1 cellular context compared by ENCODE assay signal in genomic region chr20:41027872-41028358, GRCh38.
TF ChIP-seq lines count a peak whose summit lies in the region.

No MANE protein-coding gene starts in this region.

TF ChIP-seq in HepG2, 621 proteins besides CTCF, POLR2A, EP300 and RAD21 (continued from another document):
- no peak for TF ChIP-seq ZBTB44 (CRISPR knock-in tag; IDR thresholded peaks at IDR 0.05)
- no peak for TF ChIP-seq ELF3 (CRISPR knock-in tag; IDR thresholded peaks at IDR 0.05)
- TF ChIP-seq ZNF543 (CRISPR knock-in tag; IDR thresholded peaks at IDR 0.05), result no peak
- TF ChIP-seq NFIC (IDR thresholded peaks at IDR 0.05; ENCODE audit: low read length), result peak; percentile 7; the same call in 1 of the 2 replicates
- 0 out of 2 replicates have a peak, but pooled peaks have one; percentile 9 for TF ChIP-seq TP53 (CRISPR knock-in tag; conservative IDR thresholded peaks at IDR 0.05)
- TF ChIP-seq SP4 (CRISPR knock-in tag; IDR thresholded peaks at IDR 0.05), result no peak
- no peak for TF ChIP-seq HOXA7 (CRISPR knock-in tag; IDR thresholded peaks at IDR 0.05)
- TF ChIP-seq LCORL (IDR thresholded peaks at IDR 0.05), result no peak
- no peak for TF ChIP-seq LCORL (CRISPR knock-in tag; IDR thresholded peaks at IDR 0.05)
- TF ChIP-seq HMGXB4 (CRISPR knock-in tag; IDR thresholded peaks at IDR 0.05; ENCODE audit: borderline replicate concordance in 1 of 2, low read depth in 1 of 2), result peak in 1 of 2 experiments; percentile 12; a peak in 1 of 4 replicates
- peak; percentile 13; the same call in 1 of the 2 replicates for TF ChIP-seq MIER2 (CRISPR knock-in tag; IDR thresholded peaks at IDR 0.05)
- 0 out of 2 replicates have a peak, but pooled peaks have one; percentile 5 for TF ChIP-seq HOXD1 (CRISPR knock-in tag; IDR thresholded peaks at IDR 0.05)
- no peak for TF ChIP-seq ZNF160 (CRISPR knock-in tag; IDR thresholded peaks at IDR 0.05)
- 0 out of 2 replicates have a peak, but pooled peaks have one; percentile 13 for TF ChIP-seq ZBTB7A (CRISPR knock-in tag; IDR thresholded peaks at IDR 0.05)
- 0 out of 2 replicates have a peak, but pooled peaks have one; percentile 60 for TF ChIP-seq ZNF75D (CRISPR knock-in tag; IDR thresholded peaks at IDR 0.05; ENCODE audit: borderline replicate concordance)
- TF ChIP-seq NRL (CRISPR knock-in tag; IDR thresholded peaks at IDR 0.05; ENCODE audit: borderline replicate concordance), result no peak
- TF ChIP-seq ZFP37 (CRISPR knock-in tag; IDR thresholded peaks at IDR 0.05; ENCODE audit: borderline replicate concordance), result no peak
- TF ChIP-seq ZMAT5 (CRISPR knock-in tag; IDR thresholded peaks at IDR 0.05; ENCODE audit: borderline replicate concordance, low read depth), result no peak
- no peak for TF ChIP-seq STAT6 (CRISPR knock-in tag; IDR thresholded peaks at IDR 0.05; ENCODE audit: borderline replicate concordance)
- TF ChIP-seq ATF4 (CRISPR knock-in tag; IDR thresholded peaks at IDR 0.05), result 0 out of 4 replicates have a peak, but pooled peaks of 1 of the 2 experiments have one; percentile 33
- TF ChIP-seq NKX3-1 (CRISPR knock-in tag; IDR thresholded peaks at IDR 0.05), result peak; percentile 40; the same call in 1 of the 2 replicates
- no peak for TF ChIP-seq HNF4G (IDR thresholded peaks at IDR 0.05; ENCODE audit: borderline replicate concordance, low read depth, low read length)
- 0 out of 2 replicates have a peak, but pooled peaks have one; percentile 47 for TF ChIP-seq HNF4G (CRISPR knock-in tag; IDR thresholded peaks at IDR 0.05; ENCODE audit: borderline replicate concordance, low read depth)
- TF ChIP-seq RNF2 (conservative IDR thresholded peaks at IDR 0.05; ENCODE audit: low read depth), result no peak
- peak; percentile 15; the same call in 1 of the 2 replicates for TF ChIP-seq ZNF777 (CRISPR knock-in tag; IDR thresholded peaks at IDR 0.05)
- TF ChIP-seq NFYB (CRISPR knock-in tag; IDR thresholded peaks at IDR 0.05), result no peak
- TF ChIP-seq ZNF879 (CRISPR knock-in tag; IDR thresholded peaks at IDR 0.05), result peak; percentile 2; the same call in 1 of the 2 replicates
- no peak for TF ChIP-seq GLI4 (CRISPR knock-in tag; IDR thresholded peaks at IDR 0.05; ENCODE audit: borderline replicate concordance)
- TF ChIP-seq ZNF20 (CRISPR knock-in tag; IDR thresholded peaks at IDR 0.05), result 0 out of 2 replicates have a peak, but pooled peaks have one; percentile 49
- TF ChIP-seq PBX3 (CRISPR knock-in tag; IDR thresholded peaks at IDR 0.05; ENCODE audit: borderline replicate concordance), result peak; percentile 61; the same call in 1 of the 2 replicates
- TF ChIP-seq ZNF10 (CRISPR knock-in tag; IDR thresholded peaks at IDR 0.05; ENCODE audit: borderline replicate concordance, low read depth), result no peak
- TF ChIP-seq SP5 (CRISPR knock-in tag; IDR thresholded peaks at IDR 0.05; ENCODE audit: borderline replicate concordance, low read depth), result no peak
- TF ChIP-seq BORCS8-MEF2B (CRISPR knock-in tag; IDR thresholded peaks at IDR 0.05), result no peak
- 0 out of 2 replicates have a peak, but pooled peaks have one; percentile 5 for TF ChIP-seq ZNF143 (CRISPR knock-in tag; IDR thresholded peaks at IDR 0.05)
- TF ChIP-seq ETS1 (CRISPR knock-in tag; IDR thresholded peaks at IDR 0.05), result peak; percentile 1; the same call in 1 of the 2 replicates
- 0 out of 2 replicates have a peak, but pooled peaks have one; percentile 13 for TF ChIP-seq THAP8 (CRISPR knock-in tag; IDR thresholded peaks at IDR 0.05; ENCODE audit: borderline replicate concordance)
- TF ChIP-seq GTF2F1 (IDR thresholded peaks at IDR 0.05; ENCODE audit: low read length), result no peak
- peak; percentile 27 for TF ChIP-seq ZEB1 (IDR thresholded peaks at IDR 0.05; ENCODE audit: insufficient replicate concordance, low read depth)
- TF ChIP-seq MLLT10 (CRISPR knock-in tag; IDR thresholded peaks at IDR 0.05), result 0 out of 2 replicates have a peak, but pooled peaks have one; percentile 38
- TF ChIP-seq ZFP41 (CRISPR knock-in tag; IDR thresholded peaks at IDR 0.05; ENCODE audit: borderline replicate concordance), result peak; percentile 62; the same call in 1 of the 2 replicates
- TF ChIP-seq ZSCAN31 (CRISPR knock-in tag; IDR thresholded peaks at IDR 0.05; ENCODE audit: low read depth), result 0 out of 2 replicates have a peak, but pooled peaks have one; percentile 15
